In the genomic region with DNA sequence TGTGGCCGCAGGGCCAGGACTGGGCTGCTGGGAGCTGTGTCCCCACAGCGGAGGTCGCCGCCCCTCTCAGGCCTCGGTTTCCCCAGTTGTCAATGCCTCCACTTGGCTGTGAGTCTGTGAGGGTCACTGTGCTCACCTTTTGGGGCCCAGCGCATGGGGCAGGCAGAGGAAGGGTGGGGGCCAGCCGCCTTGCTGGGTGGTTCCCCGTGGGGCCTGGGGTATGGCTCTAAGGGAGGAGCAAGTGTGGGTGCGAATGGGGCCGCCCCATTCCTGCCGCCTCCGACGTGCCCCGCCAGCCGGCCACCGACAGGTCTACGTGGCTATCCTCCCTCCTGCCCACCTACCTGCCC, we compare ENCODE assay signal across 1 cellular context.
TF ChIP-seq lines count a peak whose summit lies in the region.

No MANE protein-coding gene starts in this region.

TF ChIP-seq in K562, 482 proteins besides CTCF, POLR2A, EP300 and RAD21:
- TF ChIP-seq SNIP1 (IDR thresholded peaks at IDR 0.05; ENCODE audit: low read depth) (no peak), MCM5 (IDR thresholded peaks at IDR 0.05; ENCODE audit: low read depth) (no peak), POLR2G (IDR thresholded peaks at IDR 0.05; ENCODE audit: low read depth, low read length) (peak; percentile 37; the same call in 1 of the 2 replicates), KDM5B (IDR thresholded peaks at IDR 0.05; ENCODE audit: insufficient replicate concordance, low read depth, low read length) (peak; percentile 10), SMAD3 (CRISPR knock-in tag; conservative IDR thresholded peaks at IDR 0.05) (no peak), HMG20B (CRISPR knock-in tag; IDR thresholded peaks at IDR 0.05) (no peak), CBX1 (IDR thresholded peaks at IDR 0.05; ENCODE audit: low read depth) (no peak), ZNF143 (CRISPR knock-in tag; IDR thresholded peaks at IDR 0.05) (peak; percentile 38; the same call in 1 of the 2 replicates), ZEB2 (IDR thresholded peaks at IDR 0.05) (no peak), XRCC4 (IDR thresholded peaks at IDR 0.05; ENCODE audit: extremely low read depth, insufficient read depth, insufficient read length) (no peak), ZFX (CRISPR knock-in tag; IDR thresholded peaks at IDR 0.05) (peak; percentile 1; the same call in 1 of the 2 replicates), ARHGAP35 (IDR thresholded peaks at IDR 0.05; ENCODE audit: partially characterized antibody) (no peak), CAMTA2 (CRISPR knock-in tag; conservative IDR thresholded peaks at IDR 0.05) (no peak), TBP (optimal IDR thresholded peaks at IDR 0.05; ENCODE audit: low read depth, low read length) (no peak)
- TF ChIP-seq, protein P1, sequence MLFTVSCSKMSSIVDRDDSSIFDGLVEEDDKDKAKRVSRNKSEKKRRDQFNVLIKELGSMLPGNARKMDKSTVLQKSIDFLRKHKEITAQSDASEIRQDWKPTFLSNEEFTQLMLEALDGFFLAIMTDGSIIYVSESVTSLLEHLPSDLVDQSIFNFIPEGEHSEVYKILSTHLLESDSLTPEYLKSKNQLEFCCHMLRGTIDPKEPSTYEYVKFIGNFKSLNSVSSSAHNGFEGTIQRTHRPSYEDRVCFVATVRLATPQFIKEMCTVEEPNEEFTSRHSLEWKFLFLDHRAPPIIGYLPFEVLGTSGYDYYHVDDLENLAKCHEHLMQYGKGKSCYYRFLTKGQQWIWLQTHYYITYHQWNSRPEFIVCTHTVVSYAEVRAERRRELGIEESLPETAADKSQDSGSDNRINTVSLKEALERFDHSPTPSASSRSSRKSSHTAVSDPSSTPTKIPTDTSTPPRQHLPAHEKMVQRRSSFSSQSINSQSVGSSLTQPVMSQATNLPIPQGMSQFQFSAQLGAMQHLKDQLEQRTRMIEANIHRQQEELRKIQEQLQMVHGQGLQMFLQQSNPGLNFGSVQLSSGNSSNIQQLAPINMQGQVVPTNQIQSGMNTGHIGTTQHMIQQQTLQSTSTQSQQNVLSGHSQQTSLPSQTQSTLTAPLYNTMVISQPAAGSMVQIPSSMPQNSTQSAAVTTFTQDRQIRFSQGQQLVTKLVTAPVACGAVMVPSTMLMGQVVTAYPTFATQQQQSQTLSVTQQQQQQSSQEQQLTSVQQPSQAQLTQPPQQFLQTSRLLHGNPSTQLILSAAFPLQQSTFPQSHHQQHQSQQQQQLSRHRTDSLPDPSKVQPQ (CRISPR knock-in tag; IDR thresholded peaks at IDR 0.05; ENCODE audit: borderline replicate concordance): no peak
- TF ChIP-seq, protein P2, sequence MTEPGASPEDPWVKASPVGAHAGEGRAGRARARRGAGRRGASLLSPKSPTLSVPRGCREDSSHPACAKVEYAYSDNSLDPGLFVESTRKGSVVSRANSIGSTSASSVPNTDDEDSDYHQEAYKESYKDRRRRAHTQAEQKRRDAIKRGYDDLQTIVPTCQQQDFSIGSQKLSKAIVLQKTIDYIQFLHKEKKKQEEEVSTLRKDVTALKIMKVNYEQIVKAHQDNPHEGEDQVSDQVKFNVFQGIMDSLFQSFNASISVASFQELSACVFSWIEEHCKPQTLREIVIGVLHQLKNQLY (CRISPR knock-in tag; conservative IDR thresholded peaks at IDR 0.05): no peak
